21 cellular contexts compared by ENCODE assay signal in genomic region chr2:181143790-181144300, GRCh38.
A peak's percentile ranks its signal among the peaks of the same experiment; 100 is the strongest.
DNase-seq lines count a peak whose midpoint lies in the region; ATAC-seq and TF ChIP-seq lines count a peak whose summit lies in the region.
"Had no signal": no experiment of that assay in that cellular context is flagged by ENCODE, and none has a peak within 500 bp of the region (broad histone marks: within the 10 kb centered on the region; RNA-seq: fewer than 3 reads in every experiment).

No MANE protein-coding gene starts in this region.

- intact Hi-C loops in activated CD4-positive, alpha-beta memory T cell treated with anti-CD3 and anti-CD28 coated beads for 36 hours (cut with micrococcal nuclease): loop anchor here (5.0 kb wide), 1 partner anchor 33 kb away; no protein-coding TSS in a partner anchor
- intact Hi-C loops in A673 (cut with micrococcal nuclease; ENCODE audit: unreplicated experiment): no loop called here

- H3K9me3 Mint-ChIP-seq in activated CD4-positive, alpha-beta memory T cell treated with anti-CD3 and anti-CD28 coated beads for 36 hours: peaks cover 8% of the 10 kb centered on the region
- no peaks in the 10 kb centered on the region for H3K9me3 Mint-ChIP-seq in chondrocyte (ENCODE audit: low read depth)
- H3K9me3 Mint-ChIP-seq in stimulated activated naive CD8-positive, alpha-beta T cell treated with anti-CD3 and anti-CD28 coated beads, Interleukin-15, amount 100 ng/mL, for 72 hours: peaks cover 0 to 9% of the 10 kb centered on the region in 2 donors

- H3K27me3 Mint-ChIP-seq in activated CD4-positive, alpha-beta memory T cell treated with anti-CD3 and anti-CD28 coated beads for 36 hours: no peaks in the 10 kb centered on the region
- no peaks in the 10 kb centered on the region for H3K27me3 Mint-ChIP-seq in chondrocyte (ENCODE audit: low read depth)
- H3K27me3 Mint-ChIP-seq in stimulated activated naive CD8-positive, alpha-beta T cell treated with anti-CD3 and anti-CD28 coated beads, Interleukin-15, amount 100 ng/mL, for 72 hours: no peaks in the 10 kb centered on the region

- peaks cover 7% of the 10 kb centered on the region for H3K4me1 ChIP-seq in A673 (ENCODE audit: insufficient read depth, low read length, poor library complexity, severe bottlenecking)
- H3K4me1 ChIP-seq: ascending aorta, Caco-2, colonic mucosa, thyroid gland had no signal

- POLR2A ChIA-PET in activated CD4-positive, alpha-beta memory T cell treated with anti-CD3 and anti-CD28 coated beads for 36 hours (lab: Charles Lee): no interaction called here
- POLR2A ChIA-PET in A673 (lab: Charles Lee; ENCODE audit: low non-redundant PET): no interaction called here

- no peak overlapping the region for H3K4me3 ChIP-seq in A673 (ENCODE audit: low read depth, low read length, poor library complexity, severe bottlenecking)
- H3K4me3 ChIP-seq: ascending aorta, colonic mucosa, GM23248, thyroid gland had no signal

- no TSS peak for BruUV-seq in A673 (replicated peaks; lab: Mats Ljungman, UMichigan)

- H3K36me3 ChIP-seq in A673 (ENCODE audit: insufficient read depth, low read length, poor library complexity, severe bottlenecking): no peaks in the 10 kb centered on the region
- H3K36me3 ChIP-seq: ascending aorta, colonic mucosa, neutrophil, thyroid gland had no signal

- CTCF ChIA-PET in activated CD4-positive, alpha-beta memory T cell treated with anti-CD3 and anti-CD28 coated beads for 36 hours (lab: Charles Lee): interaction anchor here (0.8 to 4.3 kb wide), 6 partner anchors 25 to 322 kb away, joined by 3 to 11 read pairs (median 3); partner anchors contain the start of gene ITGA4
- CTCF ChIA-PET in A673 (lab: Charles Lee): no interaction called here

- no peak overlapping the region for H3K4me3 Mint-ChIP-seq in activated CD4-positive, alpha-beta memory T cell treated with anti-CD3 and anti-CD28 coated beads for 36 hours
- H3K4me3 Mint-ChIP-seq in chondrocyte (ENCODE audit: unreplicated experiment): no peak overlapping the region
- peak overlapping the region in 1 of 2 donors; percentile 65 for H3K4me3 Mint-ChIP-seq in stimulated activated naive CD8-positive, alpha-beta T cell treated with anti-CD3 and anti-CD28 coated beads, Interleukin-15, amount 100 ng/mL, for 72 hours

- H3K27me3 ChIP-seq in A673 (replicated peaks; ENCODE audit: insufficient read depth, low read depth, low read length, poor library complexity): no peaks in the 10 kb centered on the region
- H3K27me3 ChIP-seq: ascending aorta, colonic mucosa, neutrophil, thyroid gland had no signal

- peak; percentile 52 for ATAC-seq in stimulated activated naive CD8-positive, alpha-beta T cell treated with anti-CD3 and anti-CD28 coated beads, Interleukin-15, amount 100 ng/mL, for 72 hours
- no peak for ATAC-seq in HG02884 (IDR thresholded peaks at IDR 0.05; ENCODE audit: unreplicated experiment)
- ATAC-seq: left ventricle myocardium superior had no signal

- peak overlapping the region; percentile 76 for H3K27ac Mint-ChIP-seq in activated CD4-positive, alpha-beta memory T cell treated with anti-CD3 and anti-CD28 coated beads for 36 hours
- no peak overlapping the region for H3K27ac Mint-ChIP-seq in chondrocyte (ENCODE audit: unreplicated experiment)
- peak overlapping the region; percentile 71 to 86 for H3K27ac Mint-ChIP-seq in stimulated activated naive CD8-positive, alpha-beta T cell treated with anti-CD3 and anti-CD28 coated beads, Interleukin-15, amount 100 ng/mL, for 72 hours

- H3K9me3 ChIP-seq in A673 (ENCODE audit: low read depth, low read length, poor library complexity, severe bottlenecking): no peaks in the 10 kb centered on the region
- H3K9me3 ChIP-seq: ascending aorta, Caco-2, colonic mucosa, neutrophil, thyroid gland had no signal

- peak in 4 of 6 experiments; percentile 13 to 58 (median 50) for DNase-seq in stimulated activated naive CD4-positive, alpha-beta T cell (lab: John Stamatoyannopoulos, UW)
- no peak for DNase-seq in stimulated activated naive CD4-positive, alpha-beta T cell treated with Interleukin-2 at 50 U/mL for 16 hours (lab: John Stamatoyannopoulos, UW)
- no peak for DNase-seq in activated CD4-positive, alpha-beta memory T cell treated with anti-CD3 and anti-CD28 coated beads for 36 hours
- DNase-seq in chondrocyte (ENCODE audit: low spot score) (no peak), NCI-H1694 (lab: John Stamatoyannopoulos, UW) (no peak), A673 (ENCODE audit: low spot score) (no peak)
- no peak for DNase-seq in stimulated activated naive CD8-positive, alpha-beta T cell treated with anti-CD3 and anti-CD28 coated beads, Interleukin-15, amount 100 ng/mL, for 72 hours
- DNase-seq: Caco-2, colonic mucosa, EL, GM23248, head of caudate nucleus, left ventricle myocardium superior, NCI-H1092 treated with DMSO at 0.1 percent for 48 hours, NCI-H2081 treated with DMSO at 0.1 percent for 48 hours, NCI-H524, thyroid gland had no signal

- TF ChIP-seq CTCF in chondrocyte (IDR thresholded peaks at IDR 0.05) (peak; percentile 11), A673 (conservative IDR thresholded peaks at IDR 0.05; ENCODE audit: low read depth, low read length) (no peak)

- no peak overlapping the region for H3K27ac ChIP-seq in A673 (ENCODE audit: low read depth, low read length, poor library complexity, severe bottlenecking)
- H3K27ac ChIP-seq: ascending aorta, colonic mucosa, GM23248, KMS-11, neutrophil, thyroid gland had no signal

- H3K36me3 Mint-ChIP-seq in activated CD4-positive, alpha-beta memory T cell treated with anti-CD3 and anti-CD28 coated beads for 36 hours: peaks cover 8% of the 10 kb centered on the region
- no peaks in the 10 kb centered on the region for H3K36me3 Mint-ChIP-seq in chondrocyte (ENCODE audit: low read depth)

- H3K4me1 Mint-ChIP-seq in activated CD4-positive, alpha-beta memory T cell treated with anti-CD3 and anti-CD28 coated beads for 36 hours (ENCODE audit: low read depth): peaks cover 63% of the 10 kb centered on the region
- H3K4me1 Mint-ChIP-seq in chondrocyte (ENCODE audit: low read depth): peaks cover 17% of the 10 kb centered on the region
- H3K4me1 Mint-ChIP-seq in stimulated activated naive CD8-positive, alpha-beta T cell treated with anti-CD3 and anti-CD28 coated beads, Interleukin-15, amount 100 ng/mL, for 72 hours: peaks cover 75% of the 10 kb centered on the region

Comparison
In these comparisons a context has a peak if more than half of its experiments do, and no peak if none do; other contexts are left out.
1. DNase-seq: peak in stimulated activated naive CD4-positive, alpha-beta T cell (4 of 6); none in stimulated activated naive CD4-positive, alpha-beta T cell treated with Interleukin-2 at 50 U/mL for 16 hours (single experiment), activated CD4-positive, alpha-beta memory T cell treated with anti-CD3 and anti-CD28 coated beads for 36 hours (single experiment), chondrocyte (single experiment), stimulated activated naive CD8-positive, alpha-beta T cell treated with anti-CD3 and anti-CD28 coated beads, Interleukin-15, amount 100 ng/mL, for 72 hours (0 of 2), NCI-H1694 (single experiment) and A673 (single experiment).